18 cellular contexts compared by ENCODE assay signal in genomic region chr5:113614191-113614590, GRCh38.
DNase-seq lines count a peak whose midpoint lies in the region; ATAC-seq and TF ChIP-seq lines count a peak whose summit lies in the region.
"Had no signal": no experiment of that assay in that cellular context is flagged by ENCODE, and none has a peak within 500 bp of the region (broad histone marks: within the 10 kb centered on the region; RNA-seq: fewer than 3 reads in every experiment).

No MANE protein-coding gene starts in this region.

- TF ChIP-seq CTCF in RWPE2 (IDR thresholded peaks at IDR 0.05; ENCODE audit: poor library complexity, severe bottlenecking), result no peak
- TF ChIP-seq CTCF in fibroblast of pulmonary artery (IDR thresholded peaks at IDR 0.05; ENCODE audit: low read length, missing control alignments), result no peak
- TF ChIP-seq CTCF in right lobe of liver (IDR thresholded peaks at IDR 0.05), result no peak

- peak; percentile 4 for DNase-seq in GM23248
- DNase-seq in RWPE2 (ENCODE audit: low spot score), result no peak
- peak; percentile 4 for DNase-seq in fibroblast of pulmonary artery (ENCODE audit: low read depth)
- DNase-seq in renal cortical epithelial cell (ENCODE audit: low read depth), result peak; percentile 33
- no peak for DNase-seq in HAP-1 (ENCODE audit: low spot score in 2 of 2)
- DNase-seq in right lobe of liver, result no peak
- DNase-seq: Karpas-422; NCI-H1417; NCI-H1694 treated with DMSO at 0.1 percent for 48 hours; NCI-H510A treated with DMSO at 0.1 percent for 48 hours; NCI-H748 treated with DMSO at 0.1 percent for 48 hours; NK-92 treated with Interleukin-12 subunit alpha and Interleukin-12 subunit beta, amount 100 ng/mL, for 24 hours; SIG-M5; SK-N-SH had no signal

- H3K4me2 ChIP-seq in GM23248 (ENCODE audit: unreplicated experiment), result no peak overlapping the region
- H3K4me2 ChIP-seq: A549, SK-N-SH had no signal

- no peaks in the 10 kb centered on the region for H3K9me2 ChIP-seq in GM23248 (ENCODE audit: insufficient read depth)
- H3K9me2 ChIP-seq: SK-N-SH had no signal

- no peak overlapping the region for H2AFZ ChIP-seq in GM23248

- H3K36me3 ChIP-seq in GM23248 (ENCODE audit: low read depth), result no peaks in the 10 kb centered on the region
- no peaks in the 10 kb centered on the region for H3K36me3 ChIP-seq in RWPE2 (ENCODE audit: low read depth)
- H3K36me3 ChIP-seq in HAP-1 (replicated peaks), result no peaks in the 10 kb centered on the region
- H3K36me3 ChIP-seq in right lobe of liver, result no peaks in the 10 kb centered on the region

- no peaks in the 10 kb centered on the region for H4K20me1 ChIP-seq in GM23248 (ENCODE audit: insufficient read depth)

- no peaks in the 10 kb centered on the region for H3K9me3 ChIP-seq in GM23248 (ENCODE audit: low read depth)
- H3K9me3 ChIP-seq in RWPE2 (ENCODE audit: severe bottlenecking), result no peaks in the 10 kb centered on the region
- no peaks in the 10 kb centered on the region for H3K9me3 ChIP-seq in HAP-1
- H3K9me3 ChIP-seq in right lobe of liver, result no peaks in the 10 kb centered on the region
- H3K9me3 ChIP-seq: A549, SK-N-SH had no signal

- H3K27ac ChIP-seq in GM23248, result no peak overlapping the region
- H3K27ac ChIP-seq in RWPE2 (ENCODE audit: poor library complexity, severe bottlenecking), result no peak overlapping the region
- no peak overlapping the region for H3K27ac ChIP-seq in right lobe of liver
- H3K27ac ChIP-seq: A549, RWPE1 had no signal

- no peaks in the 10 kb centered on the region for H3F3A ChIP-seq in GM23248 (ENCODE audit: insufficient read depth)

- H3K27me3 ChIP-seq in GM23248 (replicated peaks; ENCODE audit: insufficient read depth) (peaks cover 20% of the 10 kb centered on the region; the same call in 1 of the 2 replicates), RWPE2 (ENCODE audit: insufficient read depth, poor library complexity, severe bottlenecking) (peaks cover 9% of the 10 kb centered on the region), HAP-1 (ENCODE audit: low read depth) (peaks cover 4% of the 10 kb centered on the region; the same call in 1 of the 2 replicates), right lobe of liver (no peaks in the 10 kb centered on the region)

- no peak overlapping the region for H3K4me3 ChIP-seq in GM23248
- H3K4me3 ChIP-seq in RWPE2 (ENCODE audit: severe bottlenecking), result no peak overlapping the region
- H3K4me3 ChIP-seq in fibroblast of pulmonary artery (replicated peaks; ENCODE audit: low read depth, low read length), result no peak overlapping the region
- no peak overlapping the region for H3K4me3 ChIP-seq in HAP-1
- H3K4me3 ChIP-seq in right lobe of liver, result no peak overlapping the region
- H3K4me3 ChIP-seq: A549, GM12878 had no signal

- no peak overlapping the region for H3K9ac ChIP-seq in GM23248
- H3K9ac ChIP-seq: SK-N-SH had no signal

- 0 to 3% methylated on average over 1 of the region's 1 CpG for WGBS in GM23248 (ENCODE audit: low coverage in 1 of 2, low lambda C conversion rate in 2 of 2, missing lambda C conversion rate in 2 of 2), 2 experiments
- WGBS in right lobe of liver (ENCODE audit: insufficient coverage, low coverage, low lambda C conversion rate, missing lambda C conversion rate), result 15% methylated on average over 1 of the region's 1 CpG

- TF ChIP-seq POLR2A in right lobe of liver (IDR thresholded peaks at IDR 0.05), result no peak

- intact Hi-C loops in right lobe of liver (cut with DNase I), result no loop called here

- in situ Hi-C loops in GM23248 (cut with MboI), result no loop called here
- in situ Hi-C loops in HAP-1 (cut with MboI; ENCODE audit: low sequenced_read_pairs), result no loop called here

- H3K4me1 ChIP-seq in GM23248 (ENCODE audit: insufficient read depth), result no peaks in the 10 kb centered on the region
- no peaks in the 10 kb centered on the region for H3K4me1 ChIP-seq in RWPE2 (ENCODE audit: insufficient read depth, poor library complexity, severe bottlenecking)
- H3K4me1 ChIP-seq in HAP-1, result no peaks in the 10 kb centered on the region
- no peaks in the 10 kb centered on the region for H3K4me1 ChIP-seq in right lobe of liver
- H3K4me1 ChIP-seq: A549 had no signal

- ATAC-seq in RWPE2 (ENCODE audit: low read depth) (peak; percentile 8; the same call in 2 of the 3 replicates), GM21529 (IDR thresholded peaks at IDR 0.05; ENCODE audit: unreplicated experiment) (no peak), right lobe of liver (no peak)
- ATAC-seq: A549, GM12878 had no signal

- no peaks in the 10 kb centered on the region for H3K79me2 ChIP-seq in GM23248 (ENCODE audit: insufficient read depth)

Comparison
In these comparisons a context has a peak if more than half of its experiments do, and no peak if none do; other contexts are left out.
1. DNase-seq: peak in GM23248 (single experiment), fibroblast of pulmonary artery (single experiment) and renal cortical epithelial cell (single experiment); none in RWPE2 (single experiment), HAP-1 (0 of 2) and right lobe of liver (0 of 3).